In genomic region chr17:29379084-29379811, GRCh38 we compare ENCODE assay signal across 12 cellular contexts. TPM values are rescaled to one million over a fixed set of nuclear protein-coding genes. Genes with fewer than 3 reads are reported as not detected.
DNase-seq lines count a peak whose midpoint lies in the region; ATAC-seq, FAIRE-seq and TF ChIP-seq lines count a peak whose summit lies in the region.
"Had no signal": no experiment of that assay in that cellular context is flagged by ENCODE, and none has a peak within 500 bp of the region (broad histone marks: within the 10 kb centered on the region; RNA-seq: fewer than 3 reads in every experiment).

No MANE protein-coding gene starts in this region.

- H3K9ac ChIP-seq in Karpas-422 (ENCODE audit: low read length) (no peak overlapping the region), K562 (ENCODE audit: insufficient read depth in 1 of 2, low read depth in 2 of 2, low read length in 2 of 2) (no peak overlapping the region)

- H3K27ac ChIP-seq in 22Rv1 (peak overlapping the region; percentile 42), Karpas-422 (ENCODE audit: low read length) (no peak overlapping the region), K562 (ENCODE audit: extremely low read depth, low read depth, low read length) (no peak overlapping the region)

- no peak for ATAC-seq in K562
- ATAC-seq in left lobe of liver = peak; percentile 69
- ATAC-seq in stimulated activated effector memory CD8-positive, alpha-beta T cell treated with anti-CD3 and anti-CD28 coated beads, Interleukin-12 subunit alpha, Interleukin-12 subunit beta, amount 100 ng/mL, for 72 hours = no peak
- no peak for ATAC-seq in HG03280 (IDR thresholded peaks at IDR 0.05; ENCODE audit: unreplicated experiment)
- ATAC-seq: stimulated activated memory B cell treated with anti-CD40 and anti-IgM and Interleukin-4, amounts not matched to agents 10 μg/mL and 1 μg/mL and 100 μg/mL, for 72 hours had no signal

- intact Hi-C loops in K562 (cut with micrococcal nuclease) = no loop called here
- intact Hi-C loops in activated T-helper 1 cell treated with anti-CD3 and anti-CD28 coated beads, Interleukin-12 subunit alpha, Interleukin-12 subunit beta, Interleukin-2, Interleukin-4 antibody, amounts not matched to agents 30 ng/mL and 10 ng/mL and 1 ng/mL, durations not matched to agents 14 hours and 24 hours and 36 hours (cut with micrococcal nuclease) = no loop called here

- no peak for TF ChIP-seq EP300 in K562 (IDR thresholded peaks at IDR 0.05; ENCODE audit: low read length)

- H3K9me1 ChIP-seq in K562 (ENCODE audit: control insufficient read depth, insufficient read depth, low read length) = no peaks in the 10 kb centered on the region

- TF ChIP-seq CTCF in 22Rv1 (IDR thresholded peaks at IDR 0.05) (no peak), K562 (IDR thresholded peaks at IDR 0.05 in 2 of 3, conservative IDR thresholded peaks at IDR 0.05 in 1 of 3; ENCODE audit: insufficient read depth in 2 of 3, low read depth in 1 of 3, low read length in 3 of 3) (no peak)

- no peak overlapping the region for H3K27ac Mint-ChIP-seq in activated naive CD4-positive, alpha-beta T cell treated with anti-CD3 and anti-CD28 coated beads, Interleukin-2, amount 10 ng/mL, durations not matched to agents 7 days and 5 days
- no peak overlapping the region for H3K27ac Mint-ChIP-seq in stimulated activated effector memory CD8-positive, alpha-beta T cell treated with anti-CD3 and anti-CD28 coated beads, Interleukin-12 subunit alpha, Interleukin-12 subunit beta, amount 100 ng/mL, for 72 hours
- H3K27ac Mint-ChIP-seq in activated T-helper 1 cell treated with anti-CD3 and anti-CD28 coated beads, Interleukin-12 subunit alpha, Interleukin-12 subunit beta, Interleukin-2, Interleukin-4 antibody, amounts not matched to agents 30 ng/mL and 10 ng/mL and 1 ng/mL, durations not matched to agents 14 hours and 24 hours and 36 hours = no peak overlapping the region
- H3K27ac Mint-ChIP-seq: stimulated activated memory B cell treated with anti-CD40 and anti-IgM and Interleukin-4, amounts not matched to agents 10 μg/mL and 1 μg/mL and 100 μg/mL, for 72 hours had no signal

- H2AFZ ChIP-seq in Karpas-422 (ENCODE audit: low read length) = no peak overlapping the region
- peak overlapping the region; percentile 42 for H2AFZ ChIP-seq in K562 (ENCODE audit: low read depth, low read length)

- no peak for FAIRE-seq in K562 (lab: Jason Lieb, UNC)

- no peaks in the 10 kb centered on the region for H3K9me2 ChIP-seq in Karpas-422 (replicated peaks; ENCODE audit: insufficient read depth, low read length)

- H3K27me3 Mint-ChIP-seq in activated naive CD4-positive, alpha-beta T cell treated with anti-CD3 and anti-CD28 coated beads, Interleukin-2, amount 10 ng/mL, durations not matched to agents 7 days and 5 days = peaks cover 10% of the 10 kb centered on the region
- peaks cover 10% of the 10 kb centered on the region for H3K27me3 Mint-ChIP-seq in activated T-helper 1 cell treated with anti-CD3 and anti-CD28 coated beads, Interleukin-12 subunit alpha, Interleukin-12 subunit beta, Interleukin-2, Interleukin-4 antibody, amounts not matched to agents 30 ng/mL and 10 ng/mL and 1 ng/mL, durations not matched to agents 14 hours and 24 hours and 36 hours (ENCODE audit: insufficient read depth)

- H3K9me3 ChIP-seq in Karpas-422 (ENCODE audit: low read length) = no peaks in the 10 kb centered on the region
- no peaks in the 10 kb centered on the region for H3K9me3 ChIP-seq in K562 (replicated peaks; ENCODE audit: control insufficient read depth, insufficient read depth, low read depth, low read length)

- H3K27me3 ChIP-seq in Karpas-422 (ENCODE audit: low read length) (no peaks in the 10 kb centered on the region), K562 (ENCODE audit: control insufficient read depth in 2 of 2, insufficient read depth in 2 of 2, low read length in 2 of 2) (no peaks in the 10 kb centered on the region)

- TF ChIP-seq RAD21 in K562 (CRISPR knock-in tag; conservative IDR thresholded peaks at IDR 0.05 in 1 of 2, IDR thresholded peaks at IDR 0.05 in 1 of 2) = no peak

- DNase-seq in Karpas-422 (no peak), K562 (ENCODE audit: extremely low read depth in 1 of 4, low spot score in 3 of 4) (no peak), left lobe of liver (ENCODE audit: low spot score) (peak; percentile 6)
- no peak for DNase-seq in activated naive CD4-positive, alpha-beta T cell treated with anti-CD3 and anti-CD28 coated beads, Interleukin-2, amount 10 ng/mL, durations not matched to agents 7 days and 5 days
- DNase-seq in stimulated activated effector memory CD8-positive, alpha-beta T cell treated with anti-CD3 and anti-CD28 coated beads, Interleukin-12 subunit alpha, Interleukin-12 subunit beta, amount 100 ng/mL, for 72 hours (ENCODE audit: low spot score in 2 of 2) = no peak
- DNase-seq in activated T-helper 1 cell treated with anti-CD3 and anti-CD28 coated beads, Interleukin-12 subunit alpha, Interleukin-12 subunit beta, Interleukin-2, Interleukin-4 antibody, amounts not matched to agents 30 ng/mL and 10 ng/mL and 1 ng/mL, durations not matched to agents 14 hours and 24 hours and 36 hours (ENCODE audit: low spot score) = no peak
- DNase-seq: central memory CD4-positive, alpha-beta T cell; NK-92 treated with Interleukin-12 subunit alpha and Interleukin-12 subunit beta, amount 100 ng/mL, for 24 hours; T-helper 9 cell had no signal

- BruUV-seq in K562 (replicated peaks; lab: Mats Ljungman, UMichigan) = no TSS peak

- TF ChIP-seq POLR2A in K562 (conservative IDR thresholded peaks at IDR 0.05) = no peak

- H3K36me3 ChIP-seq in Karpas-422 (ENCODE audit: insufficient read depth, low read length) (no peaks in the 10 kb centered on the region), K562 (ENCODE audit: control insufficient read depth, insufficient read depth, low read length) (no peaks in the 10 kb centered on the region)

- CTCF ChIA-PET in K562 (lab: Yijun Ruan, JAX; ENCODE audit: low intra/inter-chr PET ratio) = no interaction called here
- CTCF ChIA-PET in activated naive CD4-positive, alpha-beta T cell treated with anti-CD3 and anti-CD28 coated beads, Interleukin-2, amount 10 ng/mL, durations not matched to agents 7 days and 5 days (lab: Charles Lee) = no interaction called here

- H4K20me1 ChIP-seq in Karpas-422 (ENCODE audit: insufficient read depth, low read depth, low read length) (no peaks in the 10 kb centered on the region), K562 (replicated peaks; ENCODE audit: control insufficient read depth, insufficient read depth, low read length) (no peaks in the 10 kb centered on the region; the same call in 1 of the 2 replicates)

- H3K9me3 Mint-ChIP-seq in activated naive CD4-positive, alpha-beta T cell treated with anti-CD3 and anti-CD28 coated beads, Interleukin-2, amount 10 ng/mL, durations not matched to agents 7 days and 5 days = no peaks in the 10 kb centered on the region
- no peaks in the 10 kb centered on the region for H3K9me3 Mint-ChIP-seq in stimulated activated effector memory CD8-positive, alpha-beta T cell treated with anti-CD3 and anti-CD28 coated beads, Interleukin-12 subunit alpha, Interleukin-12 subunit beta, amount 100 ng/mL, for 72 hours
- H3K9me3 Mint-ChIP-seq in activated T-helper 1 cell treated with anti-CD3 and anti-CD28 coated beads, Interleukin-12 subunit alpha, Interleukin-12 subunit beta, Interleukin-2, Interleukin-4 antibody, amounts not matched to agents 30 ng/mL and 10 ng/mL and 1 ng/mL, durations not matched to agents 14 hours and 24 hours and 36 hours = no peaks in the 10 kb centered on the region
- H3K9me3 Mint-ChIP-seq: stimulated activated memory B cell treated with anti-CD40 and anti-IgM and Interleukin-4, amounts not matched to agents 10 μg/mL and 1 μg/mL and 100 μg/mL, for 72 hours had no signal

- H3K79me2 ChIP-seq in Karpas-422 (ENCODE audit: low read length) (no peaks in the 10 kb centered on the region), K562 (ENCODE audit: control insufficient read depth, insufficient read depth, low read length) (no peaks in the 10 kb centered on the region)

- H3K4me1 ChIP-seq in Karpas-422 (ENCODE audit: low read length) (peaks cover 10% of the 10 kb centered on the region), K562 (replicated peaks in 1 of 2; ENCODE audit: control insufficient read depth in 2 of 2, insufficient read depth in 2 of 2, low read length in 2 of 2) (peaks cover 0 to 4% of the 10 kb centered on the region in 2 experiments; a peak in 2 of 5 replicates)

- H3K4me1 Mint-ChIP-seq in activated naive CD4-positive, alpha-beta T cell treated with anti-CD3 and anti-CD28 coated beads, Interleukin-2, amount 10 ng/mL, durations not matched to agents 7 days and 5 days = no peaks in the 10 kb centered on the region
- no peaks in the 10 kb centered on the region for H3K4me1 Mint-ChIP-seq in stimulated activated effector memory CD8-positive, alpha-beta T cell treated with anti-CD3 and anti-CD28 coated beads, Interleukin-12 subunit alpha, Interleukin-12 subunit beta, amount 100 ng/mL, for 72 hours
- H3K4me1 Mint-ChIP-seq in activated T-helper 1 cell treated with anti-CD3 and anti-CD28 coated beads, Interleukin-12 subunit alpha, Interleukin-12 subunit beta, Interleukin-2, Interleukin-4 antibody, amounts not matched to agents 30 ng/mL and 10 ng/mL and 1 ng/mL, durations not matched to agents 14 hours and 24 hours and 36 hours (ENCODE audit: low read depth) = no peaks in the 10 kb centered on the region
- H3K4me1 Mint-ChIP-seq: stimulated activated memory B cell treated with anti-CD40 and anti-IgM and Interleukin-4, amounts not matched to agents 10 μg/mL and 1 μg/mL and 100 μg/mL, for 72 hours had no signal

- no peak overlapping the region for H3K4me3 Mint-ChIP-seq in activated naive CD4-positive, alpha-beta T cell treated with anti-CD3 and anti-CD28 coated beads, Interleukin-2, amount 10 ng/mL, durations not matched to agents 7 days and 5 days
- H3K4me3 Mint-ChIP-seq in stimulated activated effector memory CD8-positive, alpha-beta T cell treated with anti-CD3 and anti-CD28 coated beads, Interleukin-12 subunit alpha, Interleukin-12 subunit beta, amount 100 ng/mL, for 72 hours = no peak overlapping the region
- no peak overlapping the region for H3K4me3 Mint-ChIP-seq in activated T-helper 1 cell treated with anti-CD3 and anti-CD28 coated beads, Interleukin-12 subunit alpha, Interleukin-12 subunit beta, Interleukin-2, Interleukin-4 antibody, amounts not matched to agents 30 ng/mL and 10 ng/mL and 1 ng/mL, durations not matched to agents 14 hours and 24 hours and 36 hours
- H3K4me3 Mint-ChIP-seq: stimulated activated memory B cell treated with anti-CD40 and anti-IgM and Interleukin-4, amounts not matched to agents 10 μg/mL and 1 μg/mL and 100 μg/mL, for 72 hours had no signal

- no peaks in the 10 kb centered on the region for H3K36me3 Mint-ChIP-seq in activated naive CD4-positive, alpha-beta T cell treated with anti-CD3 and anti-CD28 coated beads, Interleukin-2, amount 10 ng/mL, durations not matched to agents 7 days and 5 days
- no peaks in the 10 kb centered on the region for H3K36me3 Mint-ChIP-seq in stimulated activated effector memory CD8-positive, alpha-beta T cell treated with anti-CD3 and anti-CD28 coated beads, Interleukin-12 subunit alpha, Interleukin-12 subunit beta, amount 100 ng/mL, for 72 hours
- no peaks in the 10 kb centered on the region for H3K36me3 Mint-ChIP-seq in activated T-helper 1 cell treated with anti-CD3 and anti-CD28 coated beads, Interleukin-12 subunit alpha, Interleukin-12 subunit beta, Interleukin-2, Interleukin-4 antibody, amounts not matched to agents 30 ng/mL and 10 ng/mL and 1 ng/mL, durations not matched to agents 14 hours and 24 hours and 36 hours (ENCODE audit: low read depth)
- H3K36me3 Mint-ChIP-seq: stimulated activated memory B cell treated with anti-CD40 and anti-IgM and Interleukin-4, amounts not matched to agents 10 μg/mL and 1 μg/mL and 100 μg/mL, for 72 hours had no signal

- 40% methylated on average over 11 of the region's 12 CpGs for WGBS in K562 (ENCODE audit: insufficient coverage, low coverage, missing lambda C conversion rate)

- in situ Hi-C loops in K562 (cut with MboI) = no loop called here

- H3K4me3 ChIP-seq in Karpas-422 (ENCODE audit: low read length) (no peak overlapping the region), K562 (no peak overlapping the region)

- POLR2A ChIA-PET in K562 (lab: Yijun Ruan, JAX) = no interaction called here

- H3K4me2 ChIP-seq in Karpas-422 (ENCODE audit: low read depth, low read length, poor library complexity, severe bottlenecking) (peak overlapping the region; percentile 5), K562 (ENCODE audit: insufficient read depth, low read length) (no peak overlapping the region)

RNA-seq across cellular contexts. Expression of gene TAOK1, which starts 10.9 kb away (rescaled TPM):
- 39.6 and 47.5 TPM in 2 replicates for total RNA-seq in Karpas-422 (2014; rRNA removed; shearing (Covaris generic); ENCODE audit: low replicate concordance)
- 69.0 and 120 TPM in 2 replicates for total RNA-seq in K562 (2011; cell fraction: chromatin; rRNA removed; ENCODE audit: low replicate concordance)
- total RNA-seq in K562 (2011; cell fraction: nucleolus; rRNA removed) = 26.0 and 26.1 TPM in 2 replicates
- 41.2 and 62.8 TPM in 2 replicates for total RNA-seq in K562 (2011; cell fraction: nucleoplasm; rRNA removed)
- 13.5 and 17.0 TPM in 2 replicates for total RNA-seq in K562 (2014; rRNA removed)
- total RNA-seq in K562 (2014; rRNA removed; fragmentation: Illumina TruSeq; extraction: Trizol) = 22.2 and 23.9 TPM in 2 replicates
- 21.8 and 22.3 TPM in 2 replicates for total RNA-seq in K562 (2015; rRNA removed; fragmentation: Illumina TruSeq; extraction: Trizol)
- total RNA-seq in K562 (2021) = 32.8 and 33.1 TPM in 2 replicates
- polyA plus RNA-seq in K562 (2011; rRNA removed) = 10.0 and 15.9 TPM in 2 replicates
- polyA plus RNA-seq in K562 (2011; cell fraction: cytosol; rRNA removed) = 2.9 and 5.0 TPM in 2 replicates
- 16.5 and 17.3 TPM in 2 replicates for polyA plus RNA-seq in K562 (2011; cell fraction: nucleus; rRNA removed)
- 10.5 and 10.8 TPM in 2 replicates for polyA plus RNA-seq in K562 (2012)
- polyA plus RNA-seq in K562 (2014; fragmentation: Illumina TruSeq; extraction: Trizol) = 12.9 and 16.5 TPM in 2 replicates
- 1 to 10 TPM; 3.2 to 3.4 TPM for polyA plus RNA-seq in K562 (2014; fragmentation: Nextera tagmentation; extraction: Ambion mirVana)
- polyA plus RNA-seq in K562 (2014; rRNA removed) = 8.7 and 8.8 TPM in 2 replicates
- 64.6 and 66.3 TPM in 2 replicates for polyA minus RNA-seq in K562 (2011; rRNA and poly(A)+ RNA removed)
- polyA minus RNA-seq in K562 (2011; cell fraction: cytosol; rRNA and poly(A)+ RNA removed) = 17.0 and 29.5 TPM in 2 replicates
- 17.6 and 24.9 TPM in 2 replicates for polyA minus RNA-seq in K562 (2011; cell fraction: nucleus; rRNA and poly(A)+ RNA removed)
- total RNA-seq in left lobe of liver = 20.9 TPM
- 45.9 and 46.9 TPM in 2 replicates for total RNA-seq in activated T-helper 1 cell treated with anti-CD3 and anti-CD28 coated beads, Interleukin-12 subunit alpha, Interleukin-12 subunit beta, Interleukin-2, Interleukin-4 antibody, amounts not matched to agents 30 ng/mL and 10 ng/mL and 1 ng/mL, durations not matched to agents 14 hours and 24 hours and 36 hours
